Comparison of ENCODE assay signal across 19 cellular contexts in genomic region chr3:63405882-63406281, GRCh38.
"Had no signal": no experiment of that assay in that cellular context is flagged by ENCODE, and none has a peak within 500 bp of the region (broad histone marks: within the 10 kb centered on the region; RNA-seq: fewer than 3 reads in every experiment).

No MANE protein-coding gene starts in this region.

- H3K27me3 Mint-ChIP-seq: activated CD4-positive, alpha-beta T cell treated with anti-CD3 and anti-CD28 coated beads, Interleukin-2, amount 10 ng/mL, durations not matched to agents 7 days and 5 days; dendritic cell treated with granulocyte-macrophage colony-stimulating factor and Interleukin-4, amounts not matched to agents 40 ng/mL and 50 ng/mL, for 4 days; effector memory CD8-positive, alpha-beta T cell; progenitor cell of endocrine pancreas had no signal

- H3K27me3 ChIP-seq: adrenal gland, right lobe of liver, spleen had no signal

- H3K9me3 Mint-ChIP-seq: activated CD4-positive, alpha-beta T cell treated with anti-CD3 and anti-CD28 coated beads, Interleukin-2, amount 10 ng/mL, durations not matched to agents 7 days and 5 days; nephron had no signal

- H3K27ac ChIP-seq: adrenal gland, right lobe of liver, spleen, WERI-Rb-1 had no signal

- H3K4me3 Mint-ChIP-seq: activated CD4-positive, alpha-beta T cell treated with anti-CD3 and anti-CD28 coated beads, Interleukin-2, amount 10 ng/mL, durations not matched to agents 7 days and 5 days; activated T-helper 17 cell treated with anti-CD3 and anti-CD28 coated beads, Interleukin-2, amount 50 U/mL, for 72 hours; dendritic cell treated with granulocyte-macrophage colony-stimulating factor and Interleukin-4, amounts not matched to agents 40 ng/mL and 50 ng/mL, for 4 days; effector memory CD8-positive, alpha-beta T cell; nephron had no signal

- H3K4me1 ChIP-seq: adrenal gland, right lobe of liver, spleen had no signal

- H3K9me3 ChIP-seq: adrenal gland, right lobe of liver, spleen had no signal

- ATAC-seq: activated T-helper 17 cell treated with anti-CD3 and anti-CD28 coated beads, Interleukin-2, amount 50 U/mL, for 72 hours; effector memory CD8-positive, alpha-beta T cell; right lobe of liver had no signal

- H3K27ac Mint-ChIP-seq: activated CD4-positive, alpha-beta T cell treated with anti-CD3 and anti-CD28 coated beads, Interleukin-2, amount 10 ng/mL, durations not matched to agents 7 days and 5 days; activated T-helper 17 cell treated with anti-CD3 and anti-CD28 coated beads, Interleukin-2, amount 50 U/mL, for 72 hours; dendritic cell treated with granulocyte-macrophage colony-stimulating factor and Interleukin-4, amounts not matched to agents 40 ng/mL and 50 ng/mL, for 4 days; effector memory CD8-positive, alpha-beta T cell; nephron; progenitor cell of endocrine pancreas had no signal

- DNase-seq: activated CD4-positive, alpha-beta T cell treated with anti-CD3 and anti-CD28 coated beads, Interleukin-2, amount 10 ng/mL, durations not matched to agents 7 days and 5 days; activated CD8-positive, alpha-beta memory T cell treated with anti-CD3 and anti-CD28 coated beads for 24 hours; activated naive CD4-positive, alpha-beta T cell treated with anti-CD3 and anti-CD28 coated beads, Interleukin-2, amount 50 U/mL, for 16 hours; activated T-cell treated with anti-CD3 and anti-CD28 coated beads for 4 hours; adrenal gland; effector memory CD8-positive, alpha-beta T cell; occipital lobe; right lobe of liver; spleen; stimulated activated CD4-positive, alpha-beta T cell treated with anti-CD3 and anti-CD28 coated beads, Interleukin-1b, Interleukin-23, amount 100 ng/mL, for 48 hours; stimulated activated naive CD4-positive, alpha-beta T cell; substantia nigra; T-helper 1 cell; trophoblast cell; WERI-Rb-1 had no signal

- H3K4me3 ChIP-seq: adrenal gland, right lobe of liver, spleen had no signal

- H3K4me1 Mint-ChIP-seq: activated CD4-positive, alpha-beta T cell treated with anti-CD3 and anti-CD28 coated beads, Interleukin-2, amount 10 ng/mL, durations not matched to agents 7 days and 5 days; activated T-helper 17 cell treated with anti-CD3 and anti-CD28 coated beads, Interleukin-2, amount 50 U/mL, for 72 hours; nephron had no signal

- H3K36me3 ChIP-seq: adrenal gland, right lobe of liver, spleen, WERI-Rb-1 had no signal
